ENCODE assay signal across 23 cellular contexts in the genomic region with DNA sequence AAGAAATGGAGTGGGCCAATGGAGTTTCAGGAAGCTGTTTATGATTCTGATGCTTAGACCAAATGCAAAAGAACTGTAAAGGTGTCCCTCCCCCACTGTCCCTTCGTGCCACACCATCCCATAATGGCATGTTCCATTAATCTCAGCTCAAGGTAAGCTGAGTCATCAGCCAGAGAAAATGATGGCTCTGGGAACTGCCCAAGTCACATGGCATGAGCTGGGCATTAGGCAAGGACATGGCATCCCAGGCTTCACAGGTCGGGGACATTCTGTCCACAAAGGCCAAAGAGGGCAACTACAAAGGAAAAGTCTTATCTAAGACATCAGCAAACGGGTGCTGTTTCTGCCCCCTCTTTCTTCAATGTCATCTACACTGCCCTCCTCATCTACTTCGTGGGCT. TPM values are rescaled to one million over a fixed set of nuclear protein-coding genes. Genes with fewer than 3 reads are reported as not detected.
DNase-seq lines count a peak whose midpoint lies in the region; ATAC-seq and TF ChIP-seq lines count a peak whose summit lies in the region.
"Had no signal": no experiment of that assay in that cellular context is flagged by ENCODE, and none has a peak within 500 bp of the region (broad histone marks: within the 10 kb centered on the region; RNA-seq: fewer than 3 reads in every experiment).

No MANE protein-coding gene starts in this region.

- H3K36me3 Mint-ChIP-seq in progenitor cell of endocrine pancreas (ENCODE audit: insufficient read depth), result peaks cover 6% of the 10 kb centered on the region
- H3K36me3 Mint-ChIP-seq in activated CD8-positive, alpha-beta T cell treated with anti-CD3 and anti-CD28 coated beads, Interleukin-2, amount 10 ng/mL, durations not matched to agents 7 days and 5 days (ENCODE audit: low read depth), result no peaks in the 10 kb centered on the region
- no peaks in the 10 kb centered on the region for H3K36me3 Mint-ChIP-seq in activated T-cell treated with anti-CD3 and anti-CD28 coated beads, Interleukin-2, amount 50 U/mL, for 72 hours (ENCODE audit: insufficient read depth in 2 of 2)
- H3K36me3 Mint-ChIP-seq: activated naive CD8-positive, alpha-beta T cell; stimulated activated naive B cell treated with anti-CD40 and anti-IgM and Interleukin-4, amounts not matched to agents 10 μg/mL and 1 μg/mL and 100 μg/mL, for 72 hours had no signal

- H3K27me3 Mint-ChIP-seq in progenitor cell of endocrine pancreas, result no peaks in the 10 kb centered on the region
- peaks cover 5% of the 10 kb centered on the region for H3K27me3 Mint-ChIP-seq in activated CD8-positive, alpha-beta T cell treated with anti-CD3 and anti-CD28 coated beads, Interleukin-2, amount 10 ng/mL, durations not matched to agents 7 days and 5 days (ENCODE audit: low read depth)
- H3K27me3 Mint-ChIP-seq in activated T-cell treated with anti-CD3 and anti-CD28 coated beads, Interleukin-2, amount 50 U/mL, for 72 hours (ENCODE audit: low read depth), result peaks cover 9% of the 10 kb centered on the region
- H3K27me3 Mint-ChIP-seq: stimulated activated naive B cell treated with anti-CD40 and anti-IgM and Interleukin-4, amounts not matched to agents 10 μg/mL and 1 μg/mL and 100 μg/mL, for 72 hours had no signal

- TF ChIP-seq CTCF in progenitor cell of endocrine pancreas (IDR thresholded peaks at IDR 0.05; ENCODE audit: unreplicated experiment), result no peak

- H3K9me3 Mint-ChIP-seq in progenitor cell of endocrine pancreas (ENCODE audit: low read depth), result no peaks in the 10 kb centered on the region
- no peaks in the 10 kb centered on the region for H3K9me3 Mint-ChIP-seq in activated CD8-positive, alpha-beta T cell treated with anti-CD3 and anti-CD28 coated beads, Interleukin-2, amount 10 ng/mL, durations not matched to agents 7 days and 5 days (ENCODE audit: insufficient read depth)
- H3K9me3 Mint-ChIP-seq in activated T-cell treated with anti-CD3 and anti-CD28 coated beads, Interleukin-2, amount 50 U/mL, for 72 hours, result no peaks in the 10 kb centered on the region
- H3K9me3 Mint-ChIP-seq: stimulated activated naive B cell treated with anti-CD40 and anti-IgM and Interleukin-4, amounts not matched to agents 10 μg/mL and 1 μg/mL and 100 μg/mL, for 72 hours had no signal

- H3K4me1 Mint-ChIP-seq in progenitor cell of endocrine pancreas (ENCODE audit: low read depth), result peaks cover 45% of the 10 kb centered on the region
- peaks cover 14% of the 10 kb centered on the region for H3K4me1 Mint-ChIP-seq in activated CD8-positive, alpha-beta T cell treated with anti-CD3 and anti-CD28 coated beads, Interleukin-2, amount 10 ng/mL, durations not matched to agents 7 days and 5 days (ENCODE audit: low read depth)
- H3K4me1 Mint-ChIP-seq in activated T-cell treated with anti-CD3 and anti-CD28 coated beads, Interleukin-2, amount 50 U/mL, for 72 hours (ENCODE audit: low read depth), result peaks cover 14% of the 10 kb centered on the region

- CTCF ChIA-PET in activated CD8-positive, alpha-beta T cell treated with anti-CD3 and anti-CD28 coated beads, Interleukin-2, amount 10 ng/mL, durations not matched to agents 7 days and 5 days (lab: Charles Lee), result no interaction called here

- POLR2A ChIA-PET in activated CD8-positive, alpha-beta T cell treated with anti-CD3 and anti-CD28 coated beads, Interleukin-2, amount 10 ng/mL, durations not matched to agents 7 days and 5 days (lab: Charles Lee), result no interaction called here

- H3K4me3 Mint-ChIP-seq in progenitor cell of endocrine pancreas (ENCODE audit: low read depth), result no peak overlapping the region
- no peak overlapping the region for H3K4me3 Mint-ChIP-seq in activated CD8-positive, alpha-beta T cell treated with anti-CD3 and anti-CD28 coated beads, Interleukin-2, amount 10 ng/mL, durations not matched to agents 7 days and 5 days
- no peak overlapping the region for H3K4me3 Mint-ChIP-seq in activated T-cell treated with anti-CD3 and anti-CD28 coated beads, Interleukin-2, amount 50 U/mL, for 72 hours
- H3K4me3 Mint-ChIP-seq: activated naive CD8-positive, alpha-beta T cell; stimulated activated naive B cell treated with anti-CD40 and anti-IgM and Interleukin-4, amounts not matched to agents 10 μg/mL and 1 μg/mL and 100 μg/mL, for 72 hours had no signal

- ATAC-seq in esophagus mucosa, result peak; percentile 50
- ATAC-seq in activated CD8-positive, alpha-beta T cell treated with anti-CD3 and anti-CD28 coated beads, Interleukin-2, amount 10 ng/mL, durations not matched to agents 7 days and 5 days, result no peak
- ATAC-seq in activated T-cell treated with anti-CD3 and anti-CD28 coated beads, Interleukin-2, amount 50 U/mL, for 72 hours (replicated peaks in 1 of 2), result no peak
- ATAC-seq: stimulated activated naive B cell treated with anti-CD40 and anti-IgM and Interleukin-4, amounts not matched to agents 10 μg/mL and 1 μg/mL and 100 μg/mL, for 72 hours had no signal

- in situ Hi-C loops in Caki2 (cut with HindIII; ENCODE audit: low pct_unique_long_range_greater_than_20kb, low sequenced_read_pairs), result no loop called here

- H3K27ac Mint-ChIP-seq in progenitor cell of endocrine pancreas, result peak overlapping the region; percentile 31
- no peak overlapping the region for H3K27ac Mint-ChIP-seq in activated CD8-positive, alpha-beta T cell treated with anti-CD3 and anti-CD28 coated beads, Interleukin-2, amount 10 ng/mL, durations not matched to agents 7 days and 5 days
- H3K27ac Mint-ChIP-seq in activated T-cell treated with anti-CD3 and anti-CD28 coated beads, Interleukin-2, amount 50 U/mL, for 72 hours, result no peak overlapping the region
- H3K27ac Mint-ChIP-seq: activated naive CD8-positive, alpha-beta T cell; stimulated activated naive B cell treated with anti-CD40 and anti-IgM and Interleukin-4, amounts not matched to agents 10 μg/mL and 1 μg/mL and 100 μg/mL, for 72 hours had no signal

- DNase-seq in Caki2 (ENCODE audit: low read depth) (peak; percentile 57), LoVo (ENCODE audit: low spot score) (peak; percentile 34), progenitor cell of endocrine pancreas (ENCODE audit: low spot score, unreplicated experiment) (no peak), hypothalamus (lab: John Stamatoyannopoulos, UW) (no peak)
- no peak for DNase-seq in stimulated activated CD4-positive, alpha-beta T cell treated with anti-CD3 and anti-CD28 coated beads, Interleukin-4, amount 100 ng/mL, for 24 hours
- DNase-seq in activated CD8-positive, alpha-beta T cell treated with anti-CD3 and anti-CD28 coated beads, Interleukin-2, amount 10 ng/mL, durations not matched to agents 7 days and 5 days, result no peak
- no peak for DNase-seq in activated T-cell treated with anti-CD3 and anti-CD28 coated beads, Interleukin-2, amount 50 U/mL, for 72 hours
- DNase-seq: activated CD4-positive, alpha-beta T cell treated with anti-CD3 and anti-CD28 coated beads for 4 hours; activated effector memory CD4-positive, alpha-beta T cell treated with Interleukin-2 at 50 U/mL for 16 hours; anterior cingulate cortex; effector CD8-positive, alpha-beta T cell; MG63; NCI-H1105; NCI-H2029; NCI-H524 treated with DMSO at 0.1 percent for 48 hours; SHP77 treated with DMSO at 0.1 percent for 48 hours; stimulated activated naive B cell treated with anti-CD40 and anti-IgM and Interleukin-4, amounts not matched to agents 10 μg/mL and 1 μg/mL and 100 μg/mL, for 72 hours; substantia nigra; SW 1271; T1000; trophoblast cell had no signal

RNA-seq across cellular contexts. Expression of gene DLG5, which starts 44.9 kb away (rescaled TPM):
- total RNA-seq in Caki2 (2014; rRNA removed; shearing (Covaris generic); ENCODE audit: low replicate concordance), result 19.9 and 21.2 TPM in 2 replicates
- total RNA-seq in esophagus mucosa (37.9 TPM), progenitor cell of endocrine pancreas (132 and 149 TPM in 2 replicates)
- total RNA-seq in activated CD8-positive, alpha-beta T cell treated with anti-CD3 and anti-CD28 coated beads, Interleukin-2, amount 10 ng/mL, durations not matched to agents 7 days and 5 days, result 1 to 10 TPM; 3.2 to 3.5 TPM
- 1 to 10 TPM; 3.2 to 6.5 TPM for total RNA-seq in activated T-cell treated with anti-CD3 and anti-CD28 coated beads, Interleukin-2, amount 50 U/mL, for 72 hours

Comparison
In these comparisons a context has a peak if more than half of its experiments do, and no peak if none do; other contexts are left out.
1. DNase-seq: peak in Caki2 (single experiment) and LoVo (single experiment); none in progenitor cell of endocrine pancreas (single experiment), stimulated activated CD4-positive, alpha-beta T cell treated with anti-CD3 and anti-CD28 coated beads, Interleukin-4, amount 100 ng/mL, for 24 hours (single experiment), activated CD8-positive, alpha-beta T cell treated with anti-CD3 and anti-CD28 coated beads, Interleukin-2, amount 10 ng/mL, durations not matched to agents 7 days and 5 days (single experiment), hypothalamus (0 of 51) and activated T-cell treated with anti-CD3 and anti-CD28 coated beads, Interleukin-2, amount 50 U/mL, for 72 hours (0 of 2).